Comparison of ENCODE assay signal across 10 cellular contexts in the genomic region with DNA sequence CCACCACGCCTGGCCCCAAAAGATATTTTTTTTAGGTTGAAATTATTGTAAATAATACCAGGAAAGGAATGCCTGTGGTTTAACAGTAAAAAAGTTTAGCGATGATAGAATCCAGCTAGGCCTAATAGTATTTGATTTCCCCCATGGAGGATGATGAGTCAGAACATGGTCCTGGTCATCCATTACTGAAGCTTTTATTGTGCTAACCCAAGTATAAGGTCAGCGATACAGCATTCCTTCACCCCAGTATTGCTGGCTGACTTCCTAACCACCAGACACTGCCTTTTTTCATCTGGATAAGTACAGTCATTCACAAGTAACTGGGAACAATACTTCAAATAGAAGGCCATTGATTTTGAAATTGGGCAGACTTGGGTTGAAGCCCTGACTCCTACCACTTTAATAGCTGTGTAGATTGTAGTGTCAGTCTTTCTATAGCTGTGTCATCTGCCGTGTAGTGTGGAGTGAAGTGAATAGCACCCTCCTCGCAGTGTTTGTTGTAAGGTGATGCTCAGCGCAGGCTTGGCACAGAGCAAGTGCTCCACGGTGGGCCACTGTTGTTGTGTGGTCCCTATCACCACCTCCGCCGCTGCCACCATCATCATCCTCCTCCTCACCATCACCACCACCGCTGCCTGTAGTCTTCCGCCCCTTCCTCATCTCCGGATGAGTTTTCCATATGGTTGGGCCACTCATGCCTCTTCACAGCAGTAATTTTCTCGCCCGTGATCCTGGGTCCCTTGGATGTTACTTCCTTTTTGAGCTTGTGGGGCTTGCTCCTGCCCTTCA.
DNase-seq lines count a peak whose midpoint lies in the region; ATAC-seq and TF ChIP-seq lines count a peak whose summit lies in the region.
"Had no signal": no experiment of that assay in that cellular context is flagged by ENCODE, and none has a peak within 500 bp of the region (broad histone marks: within the 10 kb centered on the region; RNA-seq: fewer than 3 reads in every experiment).

No MANE protein-coding gene starts in this region.

- H3K4me3 ChIP-seq in tibial nerve (no peak overlapping the region), thyroid gland (replicated peaks in 1 of 3) (no peak overlapping the region)

- H3K9me3 ChIP-seq in tibial nerve (no peaks in the 10 kb centered on the region), thyroid gland (no peaks in the 10 kb centered on the region)

- DNase-seq in HFFc6 = peak; percentile 99
- DNase-seq in amniotic stem cell (lab: John Stamatoyannopoulos, UW) = peak; percentile 87
- peak; percentile 98 for DNase-seq in glomerular visceral epithelial cell (ENCODE audit: extremely low spot score)
- peak in 1 of 2 donors; percentile 47 for DNase-seq in tibial nerve (ENCODE audit: low spot score in 2 of 2)
- no peak for DNase-seq in thyroid gland
- DNase-seq in activated CD8-positive, alpha-beta memory T cell treated with anti-CD3 and anti-CD28 coated beads, Interleukin-2, amount 50 U/mL, for 48 hours = no peak
- DNase-seq: effector CD4-positive, alpha-beta T cell; left colon; NCI-H446 had no signal

- peak overlapping the region; percentile 82 for H3K27ac Mint-ChIP-seq in HFFc6

- H3K27me3 ChIP-seq in tibial nerve = no peaks in the 10 kb centered on the region
- no peaks in the 10 kb centered on the region for H3K27me3 ChIP-seq in thyroid gland

- ATAC-seq in GM19455 (IDR thresholded peaks at IDR 0.05; ENCODE audit: unreplicated experiment) = no peak
- ATAC-seq: left colon had no signal

- peak in 1 of 2 donors; percentile 74 for TF ChIP-seq EP300 in tibial nerve (IDR thresholded peaks at IDR 0.05)

- H3K9me3 Mint-ChIP-seq in HFFc6 = peaks cover 9% of the 10 kb centered on the region

- TF ChIP-seq CTCF in HFFc6 (IDR thresholded peaks at IDR 0.05) (no peak), tibial nerve (IDR thresholded peaks at IDR 0.05) (no peak), thyroid gland (IDR thresholded peaks at IDR 0.05) (no peak)

- H3K4me1 ChIP-seq in tibial nerve (peaks cover 0 to 69% (median 14%) of the 10 kb centered on the region in 4 donors), thyroid gland (no peaks in the 10 kb centered on the region)

- H3K36me3 ChIP-seq in tibial nerve = no peaks in the 10 kb centered on the region
- no peaks in the 10 kb centered on the region for H3K36me3 ChIP-seq in thyroid gland

- peak overlapping the region in 3 of 4 donors; percentile 4 to 72 (median 41) for H3K27ac ChIP-seq in tibial nerve
- no peak overlapping the region for H3K27ac ChIP-seq in thyroid gland

- intact Hi-C loops in thyroid gland (cut with DNase I) = no loop called here

- peaks cover 22% of the 10 kb centered on the region for H3K36me3 Mint-ChIP-seq in HFFc6 (ENCODE audit: low read depth)

- TF ChIP-seq POLR2A in tibial nerve (IDR thresholded peaks at IDR 0.05) (no peak), thyroid gland (IDR thresholded peaks at IDR 0.05) (no peak)

- H3K4me3 Mint-ChIP-seq in HFFc6 = 0 out of 2 replicates have a peak overlapping the region, but pooled peaks have one; percentile 52

- 60% methylated on average over 14 of the region's 14 CpGs for WGBS in tibial nerve, 2 donors
- WGBS in thyroid gland, 2 donors = 88 to 90% methylated on average over 14 of the region's 14 CpGs

- peaks cover 67% of the 10 kb centered on the region for H3K4me1 Mint-ChIP-seq in HFFc6 (ENCODE audit: low read depth)

- H3K27me3 Mint-ChIP-seq in HFFc6 (ENCODE audit: insufficient read depth) = no peaks in the 10 kb centered on the region; the same call in 1 of the 2 replicates

Comparison
In these comparisons a context has a peak if more than half of its experiments do, and no peak if none do; other contexts are left out.
1. DNase-seq: peak in HFFc6 (single experiment), amniotic stem cell (single experiment) and glomerular visceral epithelial cell (single experiment); none in thyroid gland (0 of 2) and activated CD8-positive, alpha-beta memory T cell treated with anti-CD3 and anti-CD28 coated beads, Interleukin-2, amount 50 U/mL, for 48 hours (single experiment).
2. H3K27ac ChIP-seq: peak in tibial nerve (3 of 4); none in thyroid gland (0 of 3).